11 cellular contexts compared by ENCODE assay signal in genomic region chr3:26622634-26623408, GRCh38. TPM values are rescaled to one million over a fixed set of nuclear protein-coding genes. Genes with fewer than 3 reads are reported as not detected.
DNase-seq lines count a peak whose midpoint lies in the region; ATAC-seq and TF ChIP-seq lines count a peak whose summit lies in the region.
"Had no signal": no experiment of that assay in that cellular context is flagged by ENCODE, and none has a peak within 500 bp of the region (broad histone marks: within the 10 kb centered on the region; RNA-seq: fewer than 3 reads in every experiment).

Gene LRRC3B (plus strand): TSS chr3:26622772. CDS start chr3:26709673, 86,901 bp downstream.

- 0% methylated on average over 2 to 9 of the region's 71 CpGs for WGBS in esophagus squamous epithelium, 2 donors

- peak; percentile 54 for TF ChIP-seq RAD21 in neural cell (conservative IDR thresholded peaks at IDR 0.05)

- peak within 1 kb of the TSS; percentile 49 for H2AFZ ChIP-seq in neural cell (ENCODE audit: low read depth, low read length)

- H3K9me2 ChIP-seq in neural cell (ENCODE audit: insufficient read depth, low read length) = no peaks in the 10 kb centered on the region

- no peak for TF ChIP-seq POLR2A in esophagus squamous epithelium (IDR thresholded peaks at IDR 0.05)

- no peaks in the 10 kb centered on the region for H3K79me2 ChIP-seq in neural cell (replicated peaks; ENCODE audit: insufficient read depth, low read length)

- TF ChIP-seq CTCF in cardiac muscle cell (IDR thresholded peaks at IDR 0.05; ENCODE audit: low read depth, low read length) (no peak), esophagus squamous epithelium (IDR thresholded peaks at IDR 0.05) (no peak), neural cell (IDR thresholded peaks at IDR 0.05; ENCODE audit: poor library complexity, severe bottlenecking) (peak; percentile 44)

- peak in 1 of 2 donors; percentile 56 for DNase-seq in cardiac muscle cell (ENCODE audit: low read depth in 1 of 2, low spot score in 1 of 2)
- no peak for DNase-seq in Right ventricle myocardium superior
- no peak for DNase-seq in esophagus squamous epithelium (lab: John Stamatoyannopoulos, UW)
- DNase-seq in ACHN = no peak
- no peak for DNase-seq in DMS79 treated with DMSO at 0.1 percent for 48 hours (lab: John Stamatoyannopoulos, UW)
- no peak for DNase-seq in KG1 (lab: John Stamatoyannopoulos, UW)
- DNase-seq: small intestine had no signal

- H3K4me3 ChIP-seq in cardiac muscle cell = peak within 1 kb of the TSS; percentile 44
- H3K4me3 ChIP-seq in esophagus squamous epithelium = peak within 1 kb of the TSS in 3 of 4 donors; percentile 33 to 65 (median 48)
- H3K4me3 ChIP-seq in neural cell (ENCODE audit: low read length) = peak within 1 kb of the TSS; percentile 80

- peak within 1 kb of the TSS; percentile 80 for H3K9ac ChIP-seq in neural cell (ENCODE audit: low read length)

- H3K27me3 ChIP-seq in cardiac muscle cell = peaks cover 92% of the 10 kb centered on the region
- peaks cover 0 to 66% (median 1%) of the 10 kb centered on the region in 4 donors for H3K27me3 ChIP-seq in esophagus squamous epithelium
- peaks cover 20% of the 10 kb centered on the region for H3K27me3 ChIP-seq in neural cell (ENCODE audit: insufficient read depth, low read depth, low read length)

- intact Hi-C loops in Right ventricle myocardium superior (cut with DNase I) (no loop called here), esophagus squamous epithelium (cut with DNase I) (no loop called here)

- H3K4me2 ChIP-seq in neural cell (ENCODE audit: low read length) = peak within 1 kb of the TSS; percentile 72

- ATAC-seq in Right ventricle myocardium superior (ENCODE audit: poor library complexity) (no peak), GM19395 (IDR thresholded peaks at IDR 0.05; ENCODE audit: unreplicated experiment) (no peak)

- no peaks in the 10 kb centered on the region for H4K20me1 ChIP-seq in neural cell (ENCODE audit: insufficient read depth)

- H3K4me1 ChIP-seq in cardiac muscle cell (ENCODE audit: low read depth) (peaks cover 2% of the 10 kb centered on the region), esophagus squamous epithelium (peaks cover 9 to 32% (median 13%) of the 10 kb centered on the region in 3 donors)

- H3F3A ChIP-seq in neural cell (ENCODE audit: insufficient read depth, low read length, poor library complexity, severe bottlenecking) = no peaks in the 10 kb centered on the region

- H3K27ac ChIP-seq in cardiac muscle cell = no peak within 1 kb of the TSS
- peak within 1 kb of the TSS in 1 of 4 donors; percentile 44 for H3K27ac ChIP-seq in esophagus squamous epithelium
- H3K27ac ChIP-seq in neural cell (ENCODE audit: low read length) = peak within 1 kb of the TSS; percentile 55

- H3K36me3 ChIP-seq in cardiac muscle cell = no peaks in the 10 kb centered on the region
- no peaks in the 10 kb centered on the region for H3K36me3 ChIP-seq in esophagus squamous epithelium
- peaks cover 1% of the 10 kb centered on the region for H3K36me3 ChIP-seq in neural cell (ENCODE audit: insufficient read depth, low read length)

- in situ Hi-C loops in ACHN (cut with HindIII; ENCODE audit: low pct_ligation_motif_present, low pct_unique_long_range_greater_than_20kb, low sequenced_read_pairs) = no loop called here

- TF ChIP-seq EP300 in neural cell (conservative IDR thresholded peaks at IDR 0.05; ENCODE audit: poor library complexity, severe bottlenecking) = peak; percentile 42

- no peaks in the 10 kb centered on the region for H3K9me3 ChIP-seq in cardiac muscle cell (ENCODE audit: low read depth)
- H3K9me3 ChIP-seq in esophagus squamous epithelium = no peaks in the 10 kb centered on the region
- no peaks in the 10 kb centered on the region for H3K9me3 ChIP-seq in neural cell (ENCODE audit: low read length)

TF ChIP-seq in neural cell, 6 proteins besides CTCF, POLR2A, EP300 and RAD21:
- peak; percentile 56 for TF ChIP-seq SMC3 (conservative IDR thresholded peaks at IDR 0.05; ENCODE audit: poor library complexity)
- TF ChIP-seq REST (IDR thresholded peaks at IDR 0.05; ENCODE audit: borderline replicate concordance) = no peak
- no peak for TF ChIP-seq EZH2 (IDR thresholded peaks at IDR 0.05; ENCODE audit: borderline replicate concordance, insufficient read depth, low read length, poor library complexity, severe bottlenecking)
- TF ChIP-seq MXI1 (conservative IDR thresholded peaks at IDR 0.05; ENCODE audit: poor library complexity, severe bottlenecking) = peak; percentile 63
- TF ChIP-seq POLR2AphosphoS5 (IDR thresholded peaks at IDR 0.05) = peak; percentile 63
- TF ChIP-seq TAF1 (IDR thresholded peaks at IDR 0.05; ENCODE audit: low read depth) = no peak

RNA-seq across cellular contexts. Expression of gene LRRC3B, which starts in this region (rescaled TPM):
- total RNA-seq in cardiac muscle cell (0.09 and 0.42 TPM in 2 replicates), Right ventricle myocardium superior (0.13 TPM), esophagus squamous epithelium (under 1 TPM in 1 of 4 donors, not detected in 3; 0.57 TPM)
- polyA plus RNA-seq in cardiac muscle cell (0.26 TPM in 1 of 2 replicates, not detected in the other), neural cell (49.9 and 56.4 TPM in 2 replicates)
- 70.8 and 73.0 TPM in 2 replicates for polyA minus RNA-seq in neural cell
- total RNA-seq: epithelial cell of proximal tubule had no signal
- polyA plus RNA-seq: CD14-positive monocyte had no signal

Comparison
In these comparisons a context has a peak if more than half of its experiments do, and no peak if none do; other contexts are left out.
1. RNA of gene LRRC3B (polyA plus RNA-seq): 49.9 to 56.4 TPM in neural cell; 0.26 TPM in cardiac muscle cell; every median in the first group is over 10 times any median in the second.
2. Peak in every context shown above with its lines, with median percentiles within 50 percentile points of each other: H3K4me3 ChIP-seq.